In the genomic region with DNA sequence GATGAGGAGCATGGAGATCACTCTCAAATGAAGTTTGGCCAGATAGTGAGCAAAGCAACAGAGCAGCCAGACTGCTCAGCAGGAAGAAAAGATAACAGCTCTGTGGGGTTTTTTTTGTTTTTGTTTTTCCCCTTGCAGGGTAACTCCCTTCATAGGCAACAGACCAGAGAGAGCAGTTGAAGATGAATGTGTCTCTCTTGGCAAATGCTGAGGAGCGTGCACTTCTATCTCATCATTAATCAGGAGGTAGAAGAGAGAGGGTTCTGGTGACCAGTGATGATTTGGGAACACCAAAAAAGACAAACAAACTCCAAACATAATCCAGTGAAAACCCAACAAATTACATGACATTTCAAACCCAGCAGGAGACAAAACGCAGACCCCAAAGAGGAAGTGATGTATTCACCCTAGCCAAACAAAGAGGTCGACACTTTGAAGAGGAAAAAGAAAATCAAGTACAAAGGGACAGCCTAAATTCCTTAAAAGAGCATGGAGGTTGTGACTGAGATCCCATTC, we compare ENCODE assay signal across 1 cellular context.
TF ChIP-seq lines count a peak whose summit lies in the region.

No MANE protein-coding gene starts in this region.

TF ChIP-seq in GM12878, 131 proteins besides CTCF, POLR2A, EP300 and RAD21 (continued from another document):
- TF ChIP-seq, protein P1, sequence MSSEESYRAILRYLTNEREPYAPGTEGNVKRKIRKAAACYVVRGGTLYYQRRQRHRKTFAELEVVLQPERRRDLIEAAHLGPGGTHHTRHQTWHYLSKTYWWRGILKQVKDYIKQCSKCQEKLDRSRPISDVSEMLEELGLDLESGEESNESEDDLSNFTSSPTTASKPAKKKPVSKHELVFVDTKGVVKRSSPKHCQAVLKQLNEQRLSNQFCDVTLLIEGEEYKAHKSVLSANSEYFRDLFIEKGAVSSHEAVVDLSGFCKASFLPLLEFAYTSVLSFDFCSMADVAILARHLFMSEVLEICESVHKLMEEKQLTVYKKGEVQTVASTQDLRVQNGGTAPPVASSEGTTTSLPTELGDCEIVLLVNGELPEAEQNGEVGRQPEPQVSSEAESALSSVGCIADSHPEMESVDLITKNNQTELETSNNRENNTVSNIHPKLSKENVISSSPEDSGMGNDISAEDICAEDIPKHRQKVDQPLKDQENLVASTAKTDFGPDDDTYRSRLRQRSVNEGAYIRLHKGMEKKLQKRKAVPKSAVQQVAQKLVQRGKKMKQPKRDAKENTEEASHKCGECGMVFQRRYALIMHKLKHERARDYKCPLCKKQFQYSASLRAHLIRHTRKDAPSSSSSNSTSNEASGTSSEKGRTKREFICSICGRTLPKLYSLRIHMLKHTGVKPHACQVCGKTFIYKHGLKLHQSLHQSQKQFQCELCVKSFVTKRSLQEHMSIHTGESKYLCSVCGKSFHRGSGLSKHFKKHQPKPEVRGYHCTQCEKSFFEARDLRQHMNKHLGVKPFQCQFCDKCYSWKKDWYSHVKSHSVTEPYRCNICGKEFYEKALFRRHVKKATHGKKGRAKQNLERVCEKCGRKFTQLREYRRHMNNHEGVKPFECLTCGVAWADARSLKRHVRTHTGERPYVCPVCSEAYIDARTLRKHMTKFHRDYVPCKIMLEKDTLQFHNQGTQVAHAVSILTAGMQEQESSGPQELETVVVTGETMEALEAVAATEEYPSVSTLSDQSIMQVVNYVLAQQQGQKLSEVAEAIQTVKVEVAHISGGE (CRISPR knock-in tag; IDR thresholded peaks at IDR 0.05), result no peak
- no peak for TF ChIP-seq BMI1 (IDR thresholded peaks at IDR 0.05; ENCODE audit: borderline replicate concordance)
- TF ChIP-seq, protein P2, sequence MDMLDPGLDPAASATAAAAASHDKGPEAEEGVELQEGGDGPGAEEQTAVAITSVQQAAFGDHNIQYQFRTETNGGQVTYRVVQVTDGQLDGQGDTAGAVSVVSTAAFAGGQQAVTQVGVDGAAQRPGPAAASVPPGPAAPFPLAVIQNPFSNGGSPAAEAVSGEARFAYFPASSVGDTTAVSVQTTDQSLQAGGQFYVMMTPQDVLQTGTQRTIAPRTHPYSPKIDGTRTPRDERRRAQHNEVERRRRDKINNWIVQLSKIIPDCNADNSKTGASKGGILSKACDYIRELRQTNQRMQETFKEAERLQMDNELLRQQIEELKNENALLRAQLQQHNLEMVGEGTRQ (IDR thresholded peaks at IDR 0.05; ENCODE audit: borderline replicate concordance, low read depth, low read length), result no peak
TF ChIP-seq in GM12878: peak in this region for 3.
